Comparison of ENCODE assay signal across 13 cellular contexts in the genomic region with DNA sequence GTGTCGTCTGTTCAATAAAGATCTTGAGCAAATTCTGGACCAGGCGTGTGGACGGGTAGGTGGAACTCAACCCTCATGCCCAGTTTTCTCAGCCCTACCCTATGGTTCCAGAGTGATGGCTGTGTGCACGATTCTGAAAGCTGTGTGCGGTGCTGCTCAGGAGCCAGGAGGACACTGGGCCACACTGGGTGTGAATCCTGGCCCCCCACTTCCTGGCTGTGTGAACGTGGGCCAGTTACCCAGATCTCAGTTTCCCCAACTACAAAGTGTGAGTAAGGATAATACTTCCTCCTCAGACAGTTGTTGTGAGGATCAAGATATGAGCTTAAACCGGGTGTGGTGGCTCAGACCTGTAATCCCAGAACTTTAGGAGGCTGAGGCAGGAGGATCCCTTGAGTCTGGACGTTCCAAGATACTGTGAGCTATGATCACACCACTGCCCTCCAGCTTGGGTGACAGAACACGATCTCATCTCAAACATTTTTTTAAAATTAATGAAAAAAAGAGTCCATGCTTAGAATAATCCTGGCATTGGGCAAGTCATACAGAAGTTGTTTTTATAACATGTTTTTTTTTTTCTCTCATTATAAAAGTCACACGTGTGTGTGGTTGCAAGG. TPM values are rescaled to one million over a fixed set of nuclear protein-coding genes. Genes with fewer than 3 reads are reported as not detected.
DNase-seq lines count a peak whose midpoint lies in the region; ATAC-seq and TF ChIP-seq lines count a peak whose summit lies in the region.
"Had no signal": no experiment of that assay in that cellular context is flagged by ENCODE, and none has a peak within 500 bp of the region (broad histone marks: within the 10 kb centered on the region; RNA-seq: fewer than 3 reads in every experiment).

No MANE protein-coding gene starts in this region.

- peaks cover 46% of the 10 kb centered on the region for H3K4me1 ChIP-seq in PC-3 (ENCODE audit: insufficient read depth, low read length)
- H3K4me1 ChIP-seq in foreskin keratinocyte, result peaks cover 14% of the 10 kb centered on the region
- H3K4me1 ChIP-seq in skeletal muscle satellite cell (ENCODE audit: control insufficient read depth, insufficient read depth, low read length), result peaks cover 54% of the 10 kb centered on the region

- BruUV-seq in PC-3 (replicated peaks; lab: Mats Ljungman, UMichigan), result TSS peak; percentile 77

- H3K9ac ChIP-seq in PC-3 (ENCODE audit: low read length) (peak overlapping the region; percentile 67), skeletal muscle satellite cell (ENCODE audit: low read depth, low read length) (peak overlapping the region; percentile 13)

- H3K9me2 ChIP-seq in PC-3 (replicated peaks; ENCODE audit: low read length), result no peaks in the 10 kb centered on the region

- POLR2A ChIA-PET in PC-3 (lab: Charles Lee; ENCODE audit: unreplicated experiment), result interaction anchor here (1.1 to 1.5 kb wide), 3 partner anchors 11 to 14 kb away, joined by 3 to 9 read pairs (median 7); no protein-coding TSS in a partner anchor

- H4K20me1 ChIP-seq in PC-3 (ENCODE audit: low read length), result no peaks in the 10 kb centered on the region

- H3K9me3 ChIP-seq in PC-3 (ENCODE audit: low read length) (no peaks in the 10 kb centered on the region), skeletal muscle satellite cell (replicated peaks; ENCODE audit: low read length) (no peaks in the 10 kb centered on the region)
- H3K9me3 ChIP-seq: psoas muscle had no signal

- no peak overlapping the region for H2AFZ ChIP-seq in PC-3 (ENCODE audit: low read length)

- peaks cover 25% of the 10 kb centered on the region for H3K79me2 ChIP-seq in PC-3 (ENCODE audit: low read length)

- DNase-seq in PC-3, result peak; percentile 44
- no peak for DNase-seq in foreskin keratinocyte
- DNase-seq in NCI-H1694 treated with DMSO at 0.1 percent for 48 hours (lab: John Stamatoyannopoulos, UW), result no peak
- DNase-seq in NCI-H1694 (lab: John Stamatoyannopoulos, UW), result no peak
- DNase-seq: activated CD4-positive, alpha-beta T cell treated with anti-CD3 and anti-CD28 coated beads, Interleukin-2, amount 50 U/mL, for 1 hour; activated naive CD8-positive, alpha-beta T cell treated with anti-CD3 and anti-CD28 coated beads, Interleukin-2, amount 10 ng/mL, durations not matched to agents 7 days and 5 days; activated T-cell treated with anti-CD3 and anti-CD28 coated beads, Interleukin-2, amount 50 U/mL, for 1 hour; stimulated activated CD4-positive, alpha-beta T cell treated with anti-CD3 and anti-CD28 coated beads, Interleukin-15, amount 100 ng/mL, for 24 hours had no signal

- H3K27ac ChIP-seq in PC-3 (ENCODE audit: low read length) (peak overlapping the region; percentile 93), foreskin keratinocyte (peak overlapping the region; percentile 80)
- H3K27ac ChIP-seq: psoas muscle had no signal

- ATAC-seq in PC-3 (no peak), foreskin keratinocyte (no peak), HG03280 (IDR thresholded peaks at IDR 0.05; ENCODE audit: unreplicated experiment) (no peak)

- H3K36me3 ChIP-seq in PC-3 (ENCODE audit: low read depth, low read length) (no peaks in the 10 kb centered on the region), skeletal muscle satellite cell (ENCODE audit: insufficient read depth, low read length) (no peaks in the 10 kb centered on the region)

- TF ChIP-seq CTCF in PC-3 (conservative IDR thresholded peaks at IDR 0.05; ENCODE audit: low read depth, low read length) (no peak), foreskin keratinocyte (conservative IDR thresholded peaks at IDR 0.05) (no peak)

- H3K27me3 ChIP-seq in PC-3 (ENCODE audit: low read length), result no peaks in the 10 kb centered on the region
- no peaks in the 10 kb centered on the region for H3K27me3 ChIP-seq in foreskin keratinocyte
- no peaks in the 10 kb centered on the region for H3K27me3 ChIP-seq in skeletal muscle satellite cell (ENCODE audit: control insufficient read depth, insufficient read depth, low read length)

- CTCF ChIA-PET in PC-3 (lab: Charles Lee), result interaction anchor here (0.6 kb wide), 1 partner anchor 598 kb away, joined by 9 read pairs; no protein-coding TSS in a partner anchor

- no peaks in the 10 kb centered on the region for H3F3A ChIP-seq in PC-3 (ENCODE audit: low read length, unreplicated experiment)

- H3K4me3 ChIP-seq in PC-3 (ENCODE audit: low read length) (no peak overlapping the region), skeletal muscle satellite cell (ENCODE audit: low read length) (no peak overlapping the region)
- H3K4me3 ChIP-seq: psoas muscle had no signal

- peak overlapping the region; percentile 14 for H3K4me2 ChIP-seq in PC-3 (ENCODE audit: low read length)
- H3K4me2 ChIP-seq in skeletal muscle satellite cell (ENCODE audit: low read length), result peak overlapping the region; percentile 67

- intact Hi-C loops in PC-3 (cut with micrococcal nuclease), result loop anchor here (2.0 kb wide), 1 partner anchor 15 kb away; no protein-coding TSS in a partner anchor

RNA-seq across cellular contexts. Expression of gene MPRIP, which starts 14.7 kb away (rescaled TPM):
- 1,274 and 1,459 TPM in 2 replicates for total RNA-seq in PC-3 (2014; rRNA removed)
- 130 and 150 TPM in 2 replicates for total RNA-seq in foreskin keratinocyte
- 104 and 109 TPM in 2 replicates for polyA plus RNA-seq in foreskin keratinocyte
- total RNA-seq in skeletal muscle satellite cell (2012; rRNA removed), result 86.2 and 103 TPM in 2 replicates

RNA-seq across cellular contexts. Expression of gene TNFRSF13B, which starts 55.6 kb away (rescaled TPM):
- total RNA-seq in PC-3 (2014; rRNA removed), result not detected in 2 replicates
- total RNA-seq in foreskin keratinocyte, result not detected in 2 replicates
- not detected in 2 replicates for polyA plus RNA-seq in foreskin keratinocyte
- total RNA-seq in skeletal muscle satellite cell (2012; rRNA removed), result not detected in 2 replicates
- total RNA-seq: activated naive CD8-positive, alpha-beta T cell treated with anti-CD3 and anti-CD28 coated beads, Interleukin-2, amount 10 ng/mL, durations not matched to agents 7 days and 5 days; glomerular endothelial cell; psoas muscle; SK-MEL-5 had no signal
- polyA plus RNA-seq: psoas muscle had no signal
